1 cellular context compared by ENCODE assay signal in the genomic region with DNA sequence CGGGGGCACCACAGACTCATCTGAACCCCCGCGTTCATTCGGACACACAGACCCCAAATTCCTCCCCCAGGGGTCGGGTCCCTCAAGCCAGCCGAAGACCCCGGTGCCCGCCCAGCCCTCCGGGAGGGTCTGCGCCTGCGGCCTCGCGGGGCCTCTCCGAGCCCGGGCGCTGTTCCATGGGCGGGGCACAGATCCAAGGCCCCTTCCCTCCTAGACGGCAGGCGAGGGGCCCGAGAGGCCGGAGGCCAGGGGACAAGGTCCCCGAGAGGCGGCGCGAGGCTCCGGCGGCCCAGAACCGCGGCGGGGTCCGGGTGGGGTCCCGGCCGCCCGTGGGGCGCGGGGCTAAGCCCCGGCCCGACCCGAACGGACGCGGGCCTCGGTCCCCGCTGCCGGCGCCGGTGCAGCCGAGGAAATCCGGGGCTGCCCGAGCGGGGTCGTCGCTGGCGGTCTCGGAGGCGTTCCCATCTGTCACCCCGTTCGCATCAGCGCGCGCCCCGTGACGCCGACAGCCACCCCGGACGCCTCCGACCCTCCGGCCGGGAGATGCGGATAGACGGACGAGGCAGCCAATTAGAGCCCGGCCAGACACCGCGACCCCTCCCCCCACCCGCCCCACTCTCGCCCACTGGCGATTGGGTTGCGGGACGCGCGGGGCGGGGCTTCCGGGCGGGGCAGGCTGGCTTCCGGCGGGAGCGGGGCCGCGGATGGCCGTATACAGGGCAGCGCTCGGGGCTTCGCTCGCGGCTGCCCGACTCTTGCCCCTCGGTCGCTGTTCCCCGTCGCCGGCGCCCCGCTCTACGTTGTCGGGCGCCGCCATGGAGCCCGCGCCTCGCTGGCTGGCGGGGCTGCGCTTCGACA.
TF ChIP-seq lines count a peak whose summit lies in the region.

A gene with protein sequence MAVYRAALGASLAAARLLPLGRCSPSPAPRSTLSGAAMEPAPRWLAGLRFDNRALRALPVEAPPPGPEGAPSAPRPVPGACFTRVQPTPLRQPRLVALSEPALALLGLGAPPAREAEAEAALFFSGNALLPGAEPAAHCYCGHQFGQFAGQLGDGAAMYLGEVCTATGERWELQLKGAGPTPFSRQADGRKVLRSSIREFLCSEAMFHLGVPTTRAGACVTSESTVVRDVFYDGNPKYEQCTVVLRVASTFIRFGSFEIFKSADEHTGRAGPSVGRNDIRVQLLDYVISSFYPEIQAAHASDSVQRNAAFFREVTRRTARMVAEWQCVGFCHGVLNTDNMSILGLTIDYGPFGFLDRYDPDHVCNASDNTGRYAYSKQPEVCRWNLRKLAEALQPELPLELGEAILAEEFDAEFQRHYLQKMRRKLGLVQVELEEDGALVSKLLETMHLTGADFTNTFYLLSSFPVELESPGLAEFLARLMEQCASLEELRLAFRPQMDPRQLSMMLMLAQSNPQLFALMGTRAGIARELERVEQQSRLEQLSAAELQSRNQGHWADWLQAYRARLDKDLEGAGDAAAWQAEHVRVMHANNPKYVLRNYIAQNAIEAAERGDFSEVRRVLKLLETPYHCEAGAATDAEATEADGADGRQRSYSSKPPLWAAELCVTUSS (plus strand): TSS at position 679 of the 858 bp plus-strand sequence. CDS start 26 bp downstream, at position 705.

TF ChIP-seq in IMR-90, 13 proteins besides CTCF, POLR2A, EP300 and RAD21:
- no peak for TF ChIP-seq RFX5 (IDR thresholded peaks at IDR 0.05; ENCODE audit: low read depth, low read length)
- peak; percentile 81; the same call in 1 of the 2 replicates for TF ChIP-seq MAZ (IDR thresholded peaks at IDR 0.05; ENCODE audit: borderline replicate concordance, low read depth, low read length)
- TF ChIP-seq CHD1 (IDR thresholded peaks at IDR 0.05; ENCODE audit: low read depth, low read length), result no peak
- TF ChIP-seq, protein P1, sequence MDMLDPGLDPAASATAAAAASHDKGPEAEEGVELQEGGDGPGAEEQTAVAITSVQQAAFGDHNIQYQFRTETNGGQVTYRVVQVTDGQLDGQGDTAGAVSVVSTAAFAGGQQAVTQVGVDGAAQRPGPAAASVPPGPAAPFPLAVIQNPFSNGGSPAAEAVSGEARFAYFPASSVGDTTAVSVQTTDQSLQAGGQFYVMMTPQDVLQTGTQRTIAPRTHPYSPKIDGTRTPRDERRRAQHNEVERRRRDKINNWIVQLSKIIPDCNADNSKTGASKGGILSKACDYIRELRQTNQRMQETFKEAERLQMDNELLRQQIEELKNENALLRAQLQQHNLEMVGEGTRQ (IDR thresholded peaks at IDR 0.05; ENCODE audit: low read depth, low read length), result peak; percentile 45; the same call in 1 of the 2 replicates
